ENCODE assay signal across 22 cellular contexts in genomic region chr17:38459556-38459955, GRCh38. TPM values are rescaled to one million over a fixed set of nuclear protein-coding genes. Genes with fewer than 3 reads are reported as not detected.
DNase-seq lines count a peak whose midpoint lies in the region; ATAC-seq, FAIRE-seq and TF ChIP-seq lines count a peak whose summit lies in the region.
"Had no signal": no experiment of that assay in that cellular context is flagged by ENCODE, and none has a peak within 500 bp of the region (broad histone marks: within the 10 kb centered on the region; RNA-seq: fewer than 3 reads in every experiment).

No MANE protein-coding gene starts in this region.

- no peak overlapping the region for H3K56ac ChIP-seq in H1 (replicated peaks; ENCODE audit: insufficient read length, low read depth, low read length)

- H3K9me3 ChIP-seq in H1 (ENCODE audit: insufficient read depth in 2 of 2, low read depth in 1 of 2, low read length in 1 of 2) (no peaks in the 10 kb centered on the region), psoas muscle (no peaks in the 10 kb centered on the region), testis (no peaks in the 10 kb centered on the region)
- H3K9me3 ChIP-seq: ovary, right lobe of liver, thoracic aorta had no signal

- peaks cover 8 to 32% (median 20%) of the 10 kb centered on the region in 4 experiments for H3K4me1 ChIP-seq in H1 (replicated peaks in 1 of 4; ENCODE audit: control insufficient read depth in 3 of 4, insufficient read depth in 4 of 4, low read length in 3 of 4)
- peaks cover 36% of the 10 kb centered on the region for H3K4me1 ChIP-seq in psoas muscle
- H3K4me1 ChIP-seq in testis = peaks cover 53% of the 10 kb centered on the region
- H3K4me1 ChIP-seq: right lobe of liver had no signal

- POLR2A ChIA-PET in H1 (lab: Charles Lee; ENCODE audit: partially characterized antibody) = interaction anchor here (0.9 to 2.2 kb wide), 6 partner anchors 8 to 291 kb away, joined by 3 to 6 read pairs (median 3); no protein-coding TSS in a partner anchor

- no peak overlapping the region for H3K4ac ChIP-seq in H1 (replicated peaks; ENCODE audit: insufficient read length, low read depth, low read length)

- H2BK120ac ChIP-seq in H1 (replicated peaks; ENCODE audit: low read depth, low read length) = no peak overlapping the region

- WGBS in H1 (ENCODE audit: extremely low coverage in 1 of 2, insufficient coverage in 1 of 2, insufficient read length in 1 of 2, insufficient replicate concordance in 2 of 2, low coverage in 1 of 2, low lambda C conversion rate in 2 of 2, missing lambda C conversion rate in 1 of 2), 2 experiments = 86% methylated on average over 6 of the region's 6 CpGs; no CpG with 5 or more reads in 1 of the 2 experiments
- WGBS in psoas muscle, 3 donors = 27 to 55% (median 39%) methylated on average over 6 of the region's 6 CpGs
- WGBS in testis, 2 donors = 44 to 61% methylated on average over 4 to 6 of the region's 6 CpGs

- H3K9me3 Mint-ChIP-seq in natural killer cell = no peaks in the 10 kb centered on the region
- H3K9me3 Mint-ChIP-seq: activated naive CD8-positive, alpha-beta T cell treated with anti-CD3 and anti-CD28 coated beads, Interleukin-2, amount 50 U/mL, for 24 hours had no signal

- no peak for TF ChIP-seq RAD21 in H1 (IDR thresholded peaks at IDR 0.05 in 1 of 2, conservative IDR thresholded peaks at IDR 0.05 in 1 of 2; ENCODE audit: low read depth in 2 of 2, low read length in 2 of 2)

- H3K4me3 ChIP-seq in H1 (ENCODE audit: extremely low read depth in 1 of 4, insufficient read depth in 2 of 4, low read depth in 3 of 4, low read length in 4 of 4) (no peak overlapping the region), psoas muscle (no peak overlapping the region), testis (no peak overlapping the region)
- H3K4me3 ChIP-seq: ovary, right lobe of liver, thoracic aorta had no signal

- H3K14ac ChIP-seq in H1 (ENCODE audit: insufficient read length) = no peak overlapping the region

- CTCF ChIA-PET in H1 (lab: Charles Lee; ENCODE audit: partially characterized antibody) = interaction anchor here (0.9 to 3.7 kb wide), 10 partner anchors 9 to 105 kb away, joined by 3 to 25 read pairs (median 4); no protein-coding TSS in a partner anchor

- H3K23ac ChIP-seq in H1 (ENCODE audit: insufficient read length) = no peak overlapping the region

- H3K4me2 ChIP-seq in H1 (ENCODE audit: insufficient read depth in 1 of 2, low read depth in 2 of 2, low read length in 2 of 2) = no peak overlapping the region

- ATAC-seq in psoas muscle (peak; percentile 18 to 39 (median 30)), GM19397 (IDR thresholded peaks at IDR 0.05; ENCODE audit: unreplicated experiment) (no peak), natural killer cell (no peak)
- ATAC-seq: activated naive CD8-positive, alpha-beta T cell treated with anti-CD3 and anti-CD28 coated beads, Interleukin-2, amount 50 U/mL, for 24 hours; right lobe of liver had no signal

- DNase-seq in NCI-H2196 (lab: John Stamatoyannopoulos, UW; ENCODE audit: unreplicated experiment) = peak; percentile 6
- DNase-seq in NCI-H2196 treated with DMSO at 0.1 percent for 48 hours (lab: John Stamatoyannopoulos, UW; ENCODE audit: unreplicated experiment) = no peak
- DNase-seq in NCI-H2107 (lab: John Stamatoyannopoulos, UW) = peak; percentile 48
- DNase-seq in H1 (ENCODE audit: low read depth in 1 of 2, low spot score in 2 of 2) = no peak
- no peak for DNase-seq in psoas muscle
- DNase-seq in testis = no peak
- DNase-seq in natural killer cell = no peak
- DNase-seq: activated CD4-positive, alpha-beta T cell treated with anti-CD3 and anti-CD28 coated beads, Interleukin-2, amount 50 U/mL, for 1 hour; activated naive CD8-positive, alpha-beta T cell treated with anti-CD3 and anti-CD28 coated beads, Interleukin-2, amount 50 U/mL, for 24 hours; DMS79; foreskin fibroblast; islet precursor cell; KBM-7; NCI-H1436 treated with DMSO at 0.1 percent for 48 hours; NCI-H524 treated with DMSO at 0.1 percent for 48 hours; stimulated activated CD4-positive, alpha-beta T cell treated with anti-CD3 and anti-CD28 coated beads, Interleukin-15, amount 100 ng/mL, for 24 hours had no signal

- no peak overlapping the region for H3K18ac ChIP-seq in H1 (ENCODE audit: extremely low read depth, low read length)

- H3K23me2 ChIP-seq in H1 (ENCODE audit: low read depth, low read length) = peaks cover 5% of the 10 kb centered on the region

- H2BK12ac ChIP-seq in H1 (ENCODE audit: low read depth, low read length) = no peak overlapping the region

- H3K79me2 ChIP-seq in H1 (ENCODE audit: control insufficient read depth in 1 of 2, insufficient read depth in 2 of 2, low read length in 2 of 2) = peaks cover 4 to 72% of the 10 kb centered on the region in 2 experiments

- H3K27ac Mint-ChIP-seq in natural killer cell = no peak overlapping the region
- H3K27ac Mint-ChIP-seq: activated naive CD8-positive, alpha-beta T cell treated with anti-CD3 and anti-CD28 coated beads, Interleukin-2, amount 50 U/mL, for 24 hours had no signal

- H3K27me3 ChIP-seq in H1 (replicated peaks in 1 of 4; ENCODE audit: control insufficient read depth in 3 of 4, extremely low read depth in 1 of 4, insufficient read depth in 3 of 4, low read length in 3 of 4) (no peaks in the 10 kb centered on the region), psoas muscle (ENCODE audit: insufficient read depth in 3 of 3, low read length in 2 of 3) (no peaks in the 10 kb centered on the region), testis (no peaks in the 10 kb centered on the region)
- H3K27me3 ChIP-seq: ovary, right lobe of liver had no signal

- no peak overlapping the region for H2AFZ ChIP-seq in H1 (ENCODE audit: low read length)

- H4K5ac ChIP-seq in H1 (ENCODE audit: insufficient read length, low read depth, low read length) = no peak overlapping the region

- 0 out of 2 replicates have a peak overlapping the region, but pooled peaks have one; percentile 61 for H2BK15ac ChIP-seq in H1 (ENCODE audit: low read length)

- H4K91ac ChIP-seq in H1 (replicated peaks; ENCODE audit: insufficient read length, low read length) = no peak overlapping the region

- H3K27ac ChIP-seq in H1 (ENCODE audit: low read depth, low read length) (peak overlapping the region; percentile 23; the same call in 1 of the 2 replicates), psoas muscle (peak overlapping the region; percentile 9), testis (no peak overlapping the region)
- H3K27ac ChIP-seq: C4-2B, ovary, right lobe of liver, thoracic aorta had no signal

- TF ChIP-seq CTCF in H1 (IDR thresholded peaks at IDR 0.05; ENCODE audit: control extremely low read depth in 1 of 3, insufficient read depth in 1 of 3, low read depth in 1 of 3, low read length in 3 of 3) (no peak), psoas muscle (IDR thresholded peaks at IDR 0.05) (no peak), testis (IDR thresholded peaks at IDR 0.05) (no peak), natural killer cell (IDR thresholded peaks at IDR 0.05) (no peak)

- no peak for FAIRE-seq in H1 (lab: Jason Lieb, UNC)
- FAIRE-seq: GM12892 had no signal

- peaks cover 34% of the 10 kb centered on the region for H3K79me1 ChIP-seq in H1 (ENCODE audit: low read depth, low read length)

- no peak overlapping the region for H2AK5ac ChIP-seq in H1 (ENCODE audit: low read depth, low read length)

- peaks cover 0 to 5% of the 10 kb centered on the region in 2 donors for H3K4me1 Mint-ChIP-seq in natural killer cell

- peaks cover 7 to 27% of the 10 kb centered on the region in 2 experiments for H4K20me1 ChIP-seq in H1 (replicated peaks in 1 of 2; ENCODE audit: control insufficient read depth in 1 of 2, insufficient read depth in 2 of 2, low read length in 2 of 2)

- H2BK5ac ChIP-seq in H1 (ENCODE audit: low read depth, low read length) = peak overlapping the region; percentile 77

- TF ChIP-seq EP300 in H1 (IDR thresholded peaks at IDR 0.05; ENCODE audit: borderline replicate concordance in 1 of 2, low read depth in 2 of 2, low read length in 2 of 2) = no peak

- intact Hi-C loops in psoas muscle (cut with DNase I) = no loop called here
- intact Hi-C loops in testis (cut with DNase I; ENCODE audit: low total_unique reads) = no loop called here
- intact Hi-C loops in natural killer cell (cut with micrococcal nuclease) = no loop called here

- H4K8ac ChIP-seq in H1 (ENCODE audit: extremely low read depth, insufficient read depth, low read length) = no peak overlapping the region

- H3K36me3 ChIP-seq in H1 (ENCODE audit: control insufficient read depth in 2 of 4, insufficient read depth in 4 of 4, low read length in 3 of 4) = peaks cover 10 to 43% (median 30%) of the 10 kb centered on the region in 4 experiments
- H3K36me3 ChIP-seq in psoas muscle (ENCODE audit: insufficient read depth in 1 of 2, low read depth in 1 of 2) = peaks cover 0 to 45% of the 10 kb centered on the region in 2 donors
- H3K36me3 ChIP-seq in testis (ENCODE audit: low read depth, missing control alignments) = no peaks in the 10 kb centered on the region
- H3K36me3 ChIP-seq: ovary, right lobe of liver had no signal

- no peak overlapping the region for H3K9ac ChIP-seq in H1 (replicated peaks in 1 of 4; ENCODE audit: extremely low read depth in 1 of 4, low read depth in 3 of 4, low read length in 3 of 4)

- no peak for TF ChIP-seq POLR2A in H1 (IDR thresholded peaks at IDR 0.05; ENCODE audit: control extremely low read depth in 1 of 2, low read depth in 2 of 2, low read length in 2 of 2)
- TF ChIP-seq POLR2A in testis (IDR thresholded peaks at IDR 0.05) = no peak

- H3K4me3 Mint-ChIP-seq in natural killer cell = no peak overlapping the region
- H3K4me3 Mint-ChIP-seq: activated naive CD8-positive, alpha-beta T cell treated with anti-CD3 and anti-CD28 coated beads, Interleukin-2, amount 50 U/mL, for 24 hours had no signal

- H3K36me3 Mint-ChIP-seq in natural killer cell = no peaks in the 10 kb centered on the region

- H3K27me3 Mint-ChIP-seq in natural killer cell (ENCODE audit: low read depth in 2 of 2) = peaks cover 20 to 23% of the 10 kb centered on the region in 2 donors

- H2BK20ac ChIP-seq in H1 (ENCODE audit: low read length) = no peak overlapping the region

TF ChIP-seq in H1, 55 proteins besides CTCF, POLR2A, EP300 and RAD21 (continues in another document):
- no peak for TF ChIP-seq CEBPB (IDR thresholded peaks at IDR 0.05; ENCODE audit: low read depth, low read length)

RNA-seq across cellular contexts. Expression of gene ARHGAP23, which starts 31.3 kb away (rescaled TPM):
- total RNA-seq in H1 (2021; fragmentation: NEBNext Ultra II Directional; extraction: Animal tissue kit (Norgen Biotek cat#: 25700)) = 107 and 108 TPM in 2 replicates
- polyA plus RNA-seq in H1 (2011; rRNA removed) (16.3 and 28.6 TPM in 2 replicates), psoas muscle (10 to 100 TPM in 1 of 3 donors, 1 to 10 TPM in 2; 7.6 to 11.8 (median 9.6) TPM), testis (ENCODE audit: insufficient read depth, low read depth, low replicate concordance) (78.0 TPM)
- polyA plus RNA-seq in H1 (2011; cell fraction: cytosol; rRNA removed) = 21.0 TPM
- polyA plus RNA-seq in H1 (2011; cell fraction: nucleus; rRNA removed) = 52.6 TPM
- 39.3 to 66.4 TPM (median 42.6 TPM) in 4 replicates for polyA plus RNA-seq in H1 (2012, experiment 1 of 2)
- 39.0 TPM for polyA plus RNA-seq in H1 (2012, experiment 2 of 2)
- 43.2 TPM for polyA plus RNA-seq in H1 (2013, experiment 1 of 2)
- polyA plus RNA-seq in H1 (2013, experiment 2 of 2) = 43.6 TPM
- 23.8 and 36.4 TPM in 2 replicates for polyA minus RNA-seq in H1 (2011; rRNA and poly(A)+ RNA removed)
- polyA minus RNA-seq in H1 (2011; cell fraction: cytosol; rRNA and poly(A)+ RNA removed) = 25.8 TPM
- 69.0 TPM for polyA minus RNA-seq in H1 (2011; cell fraction: nucleus; rRNA and poly(A)+ RNA removed)
- total RNA-seq in psoas muscle (10 to 100 TPM; 23.6 to 35.8 (median 23.7) TPM), testis (100 to 1,000 TPM; 146 to 235 TPM), natural killer cell (1 to 10 TPM in 2 of 3 donors, under 1 TPM in 1; 0.19 to 1.8 (median 1.7) TPM)

Comparison
In these comparisons a context has a peak if more than half of its experiments do, and no peak if none do; other contexts are left out.
1. DNase-seq: peak in NCI-H2196 (single experiment) and NCI-H2107 (single experiment); none in NCI-H2196 treated with DMSO at 0.1 percent for 48 hours (single experiment), H1 (0 of 2), psoas muscle (0 of 2), testis (single experiment) and natural killer cell (single experiment).
2. H3K27ac ChIP-seq: peak in H1 (single experiment) and psoas muscle (single experiment); none in testis (0 of 2).
3. ATAC-seq: peak in psoas muscle (4 of 4); none in GM19397 (single experiment) and natural killer cell (0 of 3).
4. RNA of gene ARHGAP23, which starts 31.3 kb away (total RNA-seq): 146 to 235 TPM in testis, 107 to 108 TPM in H1 and 23.6 to 35.8 TPM in psoas muscle; 0.19 to 1.8 TPM in natural killer cell; every median in the first group is over 4 times any median in the second.